Comparison of ENCODE assay signal across 18 cellular contexts in the genomic region with DNA sequence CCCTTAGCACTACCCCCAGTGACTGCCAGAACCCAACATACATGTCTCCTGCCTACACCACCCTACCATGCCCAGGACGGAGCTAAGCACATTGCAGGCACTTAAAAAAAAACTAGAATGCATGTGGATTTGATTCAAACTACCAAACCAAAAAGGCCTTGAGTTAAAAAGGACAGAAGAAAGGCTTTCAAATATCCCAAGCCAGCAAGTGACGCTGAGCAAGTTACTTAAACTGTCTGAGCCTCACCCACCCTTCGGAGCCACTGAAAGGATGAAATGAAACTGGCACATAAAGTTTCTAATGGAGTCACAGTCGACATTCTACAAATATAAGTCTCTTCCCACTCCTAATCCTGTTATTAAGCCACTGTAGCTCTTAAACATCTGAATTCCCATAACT. TPM values are rescaled to one million over a fixed set of nuclear protein-coding genes. Genes with fewer than 3 reads are reported as not detected.
DNase-seq lines count a peak whose midpoint lies in the region; ATAC-seq and TF ChIP-seq lines count a peak whose summit lies in the region.
"Had no signal": no experiment of that assay in that cellular context is flagged by ENCODE, and none has a peak within 500 bp of the region (broad histone marks: within the 10 kb centered on the region; RNA-seq: fewer than 3 reads in every experiment).

No MANE protein-coding gene starts in this region.

- H3K4me1 ChIP-seq in ascending aorta (peaks cover 8 to 41% of the 10 kb centered on the region in 2 donors), gastroesophageal sphincter (peaks cover 0 to 68% (median 16%) of the 10 kb centered on the region in 3 donors), sigmoid colon (peaks cover 2 to 75% (median 62%) of the 10 kb centered on the region in 4 donors), uterus (no peaks in the 10 kb centered on the region)

- TF ChIP-seq EP300 in gastroesophageal sphincter (IDR thresholded peaks at IDR 0.05) (no peak), sigmoid colon (IDR thresholded peaks at IDR 0.05) (no peak)

- intact Hi-C loops in ascending aorta (cut with DNase I) (loop anchor here (2.0 to 10.0 kb wide), 7 partner anchors 25 to 525 kb away; a partner anchor contains a TSS), sigmoid colon (cut with DNase I) (loop anchor here (5.0 kb wide), 3 partner anchors 33 to 118 kb away; no protein-coding TSS in a partner anchor), uterus (cut with DNase I; ENCODE audit: low total_unique reads) (no loop called here)

- no peak for TF ChIP-seq CTCF in ascending aorta (IDR thresholded peaks at IDR 0.05)
- TF ChIP-seq CTCF in gastroesophageal sphincter (IDR thresholded peaks at IDR 0.05) = no peak
- TF ChIP-seq CTCF in sigmoid colon (IDR thresholded peaks at IDR 0.05) = no peak
- TF ChIP-seq CTCF in uterus (IDR thresholded peaks at IDR 0.05) = no peak

- no peaks in the 10 kb centered on the region for H3K9me3 ChIP-seq in ascending aorta
- H3K9me3 ChIP-seq in gastroesophageal sphincter = no peaks in the 10 kb centered on the region
- no peaks in the 10 kb centered on the region for H3K9me3 ChIP-seq in sigmoid colon
- no peaks in the 10 kb centered on the region for H3K9me3 ChIP-seq in uterus
- H3K9me3 ChIP-seq: Peyer's patch had no signal

- peak overlapping the region; percentile 99 for H3K27ac ChIP-seq in ascending aorta
- peak overlapping the region; percentile 92 to 99 (median 95) for H3K27ac ChIP-seq in gastroesophageal sphincter
- H3K27ac ChIP-seq in sigmoid colon = peak overlapping the region; percentile 96 to 99 (median 98)
- peak overlapping the region; percentile 65 to 71 for H3K27ac ChIP-seq in uterus

- WGBS in gastroesophageal sphincter (ENCODE audit: low coverage in 1 of 2), 2 donors = 42 to 50% methylated on average over 2 to 4 of the region's 4 CpGs
- 58 to 81% methylated on average over 4 of the region's 4 CpGs for WGBS in sigmoid colon, 2 donors

- peak overlapping the region; percentile 72 to 93 for H3K4me3 ChIP-seq in ascending aorta
- H3K4me3 ChIP-seq in gastroesophageal sphincter = peak overlapping the region; percentile 53 to 78
- peak overlapping the region; percentile 64 to 87 (median 84) for H3K4me3 ChIP-seq in sigmoid colon
- no peak overlapping the region for H3K4me3 ChIP-seq in uterus

- ATAC-seq in gastroesophageal sphincter (no peak), HG03432 (IDR thresholded peaks at IDR 0.05; ENCODE audit: unreplicated experiment) (no peak)
- ATAC-seq: CD8-positive, alpha-beta T cell had no signal

- peak in 1 of 2 donors; percentile 62 for DNase-seq in ascending aorta (ENCODE audit: low spot score in 2 of 2)
- DNase-seq in sigmoid colon = peak; percentile 61
- DNase-seq in uterus = no peak
- DNase-seq in NCI-H1417 treated with DMSO at 0.1 percent for 48 hours (lab: John Stamatoyannopoulos, UW) = no peak
- no peak for DNase-seq in NCI-H510A treated with DMSO at 0.1 percent for 48 hours (lab: John Stamatoyannopoulos, UW)
- DNase-seq: CD8-positive, alpha-beta T cell; DMS 273 treated with DMSO at 0.1 percent for 48 hours; GOT3; KBM-7; NCI-H1092; NCI-H1694; NCI-H748 treated with DMSO at 0.1 percent for 48 hours; Right ventricle myocardium superior had no signal

- H3K36me3 ChIP-seq in ascending aorta = no peaks in the 10 kb centered on the region
- no peaks in the 10 kb centered on the region for H3K36me3 ChIP-seq in gastroesophageal sphincter
- no peaks in the 10 kb centered on the region for H3K36me3 ChIP-seq in sigmoid colon
- H3K36me3 ChIP-seq in uterus = no peaks in the 10 kb centered on the region
- H3K36me3 ChIP-seq: Peyer's patch had no signal

- H3K27me3 ChIP-seq in ascending aorta = no peaks in the 10 kb centered on the region
- peaks cover 8% of the 10 kb centered on the region for H3K27me3 ChIP-seq in gastroesophageal sphincter
- H3K27me3 ChIP-seq in sigmoid colon = peaks cover 0 to 6% (median 0%) of the 10 kb centered on the region in 3 donors
- H3K27me3 ChIP-seq in uterus = no peaks in the 10 kb centered on the region
- H3K27me3 ChIP-seq: Peyer's patch had no signal

- TF ChIP-seq POLR2A in gastroesophageal sphincter (IDR thresholded peaks at IDR 0.05) (no peak), sigmoid colon (IDR thresholded peaks at IDR 0.05) (no peak), uterus (IDR thresholded peaks at IDR 0.05) (no peak)

RNA-seq across cellular contexts. Expression of a gene that starts 1.8 kb away (rescaled TPM):
- total RNA-seq in ascending aorta (125 TPM), gastroesophageal sphincter (100 to 1,000 TPM in 1 of 4 donors, 10 to 100 TPM in 3; 57.1 to 165 (median 85.1) TPM), sigmoid colon (100 to 1,000 TPM in 2 of 4 donors, 10 to 100 TPM in 2; 48.5 to 153 (median 106) TPM), uterus (10 to 100 TPM in 3 of 4 donors, 1 to 10 TPM in 1; 2.1 to 48.2 (median 17.8) TPM)
- polyA plus RNA-seq in sigmoid colon = 1 to 10 TPM in 2 of 3 donors, under 1 TPM in 1; 0.69 to 6.7 (median 1.2) TPM
- total RNA-seq: CD8-positive, alpha-beta T cell; M059J had no signal
- polyA plus RNA-seq: AG04450 had no signal

Comparison
In these comparisons a context has a peak if more than half of its experiments do, and no peak if none do; other contexts are left out.
1. H3K4me3 ChIP-seq: peak in ascending aorta (2 of 2), gastroesophageal sphincter (2 of 2) and sigmoid colon (4 of 4); none in uterus (0 of 2).
2. Peak in every context shown above with its lines, with median percentiles within 50 percentile points of each other: H3K27ac ChIP-seq.